17 cellular contexts compared by ENCODE assay signal in genomic region chr19:890831-891230, GRCh38. TPM values are rescaled to one million over a fixed set of nuclear protein-coding genes. Genes with fewer than 3 reads are reported as not detected.
DNase-seq lines count a peak whose midpoint lies in the region; ATAC-seq and TF ChIP-seq lines count a peak whose summit lies in the region.
"Had no signal": no experiment of that assay in that cellular context is flagged by ENCODE, and none has a peak within 500 bp of the region (broad histone marks: within the 10 kb centered on the region; RNA-seq: fewer than 3 reads in every experiment).

No MANE protein-coding gene starts in this region.

- H3K4me2 ChIP-seq in mammary epithelial cell (ENCODE audit: insufficient read depth, low read depth, low read length), result no peak overlapping the region

- 98% methylated on average over 8 of the region's 18 CpGs for WGBS in mammary epithelial cell (ENCODE audit: low coverage, missing lambda C conversion rate)

- H3K9me3 ChIP-seq in mammary epithelial cell (replicated peaks; ENCODE audit: insufficient read depth, low read length), result no peaks in the 10 kb centered on the region
- H3K9me3 ChIP-seq: breast epithelium, neutrophil had no signal

- no peaks in the 10 kb centered on the region for H3K27me3 Mint-ChIP-seq in MCF 10A (ENCODE audit: insufficient read depth, unreplicated experiment)
- H3K27me3 Mint-ChIP-seq in activated CD8-positive, alpha-beta T cell treated with anti-CD3 and anti-CD28 coated beads for 36 hours, result no peaks in the 10 kb centered on the region
- peaks cover 11% of the 10 kb centered on the region for H3K27me3 Mint-ChIP-seq in glutamatergic neuron (ENCODE audit: unreplicated experiment)
- no peaks in the 10 kb centered on the region for H3K27me3 Mint-ChIP-seq in stimulated activated naive CD8-positive, alpha-beta T cell treated with anti-CD3 and anti-CD28 coated beads, Interleukin-15, amount 100 ng/mL, for 72 hours

- POLR2A ChIA-PET in MCF 10A (lab: Yijun Ruan, JAX), result interaction anchor here (0.6 to 0.8 kb wide), 2 partner anchors 17 to 291 kb away, joined by 3 read pairs; no protein-coding TSS in a partner anchor
- POLR2A ChIA-PET in activated CD8-positive, alpha-beta T cell treated with anti-CD3 and anti-CD28 coated beads for 36 hours (lab: Charles Lee), result interaction anchor here (0.6 kb wide), 1 partner anchor 369 kb away, joined by 4 read pairs; no protein-coding TSS in a partner anchor

- no peak overlapping the region for H3K9ac ChIP-seq in mammary epithelial cell (ENCODE audit: insufficient read depth, low read length)

- H2AFZ ChIP-seq in mammary epithelial cell (ENCODE audit: low read depth, low read length), result no peak overlapping the region

- no peaks in the 10 kb centered on the region for H3K27me3 ChIP-seq in mammary epithelial cell (ENCODE audit: insufficient read depth, low read length)
- H3K27me3 ChIP-seq: breast epithelium, neutrophil had no signal

- in situ Hi-C loops in mammary epithelial cell (cut with MboI; ENCODE audit: low sequenced_read_pairs in 2 of 2), result no loop called here

- H3K36me3 Mint-ChIP-seq in MCF 10A (ENCODE audit: insufficient read depth, unreplicated experiment) (peaks cover 27% of the 10 kb centered on the region), glutamatergic neuron (ENCODE audit: unreplicated experiment) (no peaks in the 10 kb centered on the region)
- H3K36me3 Mint-ChIP-seq in activated CD8-positive, alpha-beta T cell treated with anti-CD3 and anti-CD28 coated beads for 36 hours (ENCODE audit: low read depth), result no peaks in the 10 kb centered on the region

- dilution Hi-C loops in mammary epithelial cell (cut with HindIII; ENCODE audit: low sequenced_read_pairs), result no loop called here

- H3K27ac ChIP-seq in mammary epithelial cell (ENCODE audit: insufficient read depth, low read depth, low read length), result no peak overlapping the region
- H3K27ac ChIP-seq: breast epithelium, neutrophil had no signal

- CTCF ChIA-PET in MCF 10A (lab: Yijun Ruan, JAX), result no interaction called here
- CTCF ChIA-PET in mammary epithelial cell (lab: Charles Lee; ENCODE audit: low non-redundant PET), result no interaction called here
- CTCF ChIA-PET in activated CD8-positive, alpha-beta T cell treated with anti-CD3 and anti-CD28 coated beads for 36 hours (lab: Charles Lee), result no interaction called here

- no peak for ATAC-seq in activated CD8-positive, alpha-beta T cell treated with anti-CD3 and anti-CD28 coated beads for 36 hours
- ATAC-seq in stimulated activated naive CD8-positive, alpha-beta T cell treated with anti-CD3 and anti-CD28 coated beads, Interleukin-15, amount 100 ng/mL, for 72 hours, result no peak
- ATAC-seq in HG03280 (IDR thresholded peaks at IDR 0.05; ENCODE audit: unreplicated experiment), result no peak
- ATAC-seq in GM19035 (IDR thresholded peaks at IDR 0.05; ENCODE audit: unreplicated experiment), result no peak

- DNase-seq in MCF 10A (ENCODE audit: unreplicated experiment) (no peak), mammary epithelial cell (no peak), glutamatergic neuron (no peak), GM19240 (ENCODE audit: insufficient read length, low spot score) (no peak)
- DNase-seq in activated CD8-positive, alpha-beta T cell treated with anti-CD3 and anti-CD28 coated beads for 36 hours, result no peak
- DNase-seq in stimulated activated naive CD8-positive, alpha-beta T cell treated with anti-CD3 and anti-CD28 coated beads, Interleukin-15, amount 100 ng/mL, for 72 hours, result no peak
- DNase-seq: DMS 273 treated with DMSO at 0.1 percent for 48 hours; effector memory CD4-positive, alpha-beta T cell; NCI-H524 treated with DMSO at 0.1 percent for 48 hours; OCI-M1; stimulated activated CD4-positive, alpha-beta T cell treated with anti-CD3 and anti-CD28 coated beads, Interleukin-4, amount 100 ng/mL, for 4 hours had no signal

- peaks cover 17% of the 10 kb centered on the region for H3K79me2 ChIP-seq in mammary epithelial cell (ENCODE audit: insufficient read depth, low read length)

- no peak overlapping the region for H3K4me3 ChIP-seq in mammary epithelial cell (replicated peaks in 1 of 3; ENCODE audit: insufficient read depth in 1 of 3, low read depth in 2 of 3, low read length in 3 of 3)
- H3K4me3 ChIP-seq: breast epithelium had no signal

- no peaks in the 10 kb centered on the region for H3K9me3 Mint-ChIP-seq in MCF 10A (ENCODE audit: unreplicated experiment)
- H3K9me3 Mint-ChIP-seq in activated CD8-positive, alpha-beta T cell treated with anti-CD3 and anti-CD28 coated beads for 36 hours, result no peaks in the 10 kb centered on the region
- H3K9me3 Mint-ChIP-seq in glutamatergic neuron (ENCODE audit: unreplicated experiment), result peaks cover 18% of the 10 kb centered on the region
- no peaks in the 10 kb centered on the region for H3K9me3 Mint-ChIP-seq in stimulated activated naive CD8-positive, alpha-beta T cell treated with anti-CD3 and anti-CD28 coated beads, Interleukin-15, amount 100 ng/mL, for 72 hours

- intact Hi-C loops in MCF 10A (cut with micrococcal nuclease) (no loop called here), mammary epithelial cell (cut with micrococcal nuclease) (no loop called here)
- intact Hi-C loops in activated CD8-positive, alpha-beta T cell treated with anti-CD3 and anti-CD28 coated beads for 36 hours (cut with micrococcal nuclease), result no loop called here

- H3K4me1 ChIP-seq in mammary epithelial cell (ENCODE audit: insufficient read depth, low read length), result peaks cover 4% of the 10 kb centered on the region
- H3K4me1 ChIP-seq: breast epithelium had no signal

- H3K4me3 Mint-ChIP-seq in MCF 10A (ENCODE audit: unreplicated experiment), result peak overlapping the region; percentile 82
- H3K4me3 Mint-ChIP-seq in activated CD8-positive, alpha-beta T cell treated with anti-CD3 and anti-CD28 coated beads for 36 hours, result peak overlapping the region; percentile 59
- H3K4me3 Mint-ChIP-seq in glutamatergic neuron (ENCODE audit: unreplicated experiment), result peak overlapping the region; percentile 52
- peak overlapping the region; percentile 56 to 81 for H3K4me3 Mint-ChIP-seq in stimulated activated naive CD8-positive, alpha-beta T cell treated with anti-CD3 and anti-CD28 coated beads, Interleukin-15, amount 100 ng/mL, for 72 hours

- BruUV-seq in MCF 10A (replicated peaks; lab: Mats Ljungman, UMichigan) (no TSS peak), mammary epithelial cell (replicated peaks; lab: Mats Ljungman, UMichigan) (no TSS peak)

- no peak for TF ChIP-seq CTCF in MCF 10A (IDR thresholded peaks at IDR 0.05; ENCODE audit: unreplicated experiment)
- no peak for TF ChIP-seq CTCF in mammary epithelial cell (conservative IDR thresholded peaks at IDR 0.05 in 1 of 2, IDR thresholded peaks at IDR 0.05 in 1 of 2; ENCODE audit: extremely low read depth in 1 of 2, insufficient read depth in 1 of 2, low read depth in 1 of 2, low read length in 2 of 2)
- TF ChIP-seq CTCF in activated CD8-positive, alpha-beta T cell treated with anti-CD3 and anti-CD28 coated beads for 36 hours (IDR thresholded peaks at IDR 0.05), result no peak
- TF ChIP-seq CTCF in glutamatergic neuron (IDR thresholded peaks at IDR 0.05; ENCODE audit: partially characterized antibody, unreplicated experiment), result no peak

- no peak overlapping the region for H3K27ac Mint-ChIP-seq in MCF 10A (ENCODE audit: low read depth, unreplicated experiment)
- no peak overlapping the region for H3K27ac Mint-ChIP-seq in activated CD8-positive, alpha-beta T cell treated with anti-CD3 and anti-CD28 coated beads for 36 hours
- H3K27ac Mint-ChIP-seq in glutamatergic neuron (ENCODE audit: unreplicated experiment), result peak overlapping the region; percentile 43
- H3K27ac Mint-ChIP-seq in stimulated activated naive CD8-positive, alpha-beta T cell treated with anti-CD3 and anti-CD28 coated beads, Interleukin-15, amount 100 ng/mL, for 72 hours, result no peak overlapping the region

- peaks cover 2% of the 10 kb centered on the region for H3K36me3 ChIP-seq in mammary epithelial cell (ENCODE audit: insufficient read depth, low read length)
- H3K36me3 ChIP-seq: breast epithelium had no signal

- peaks cover 7% of the 10 kb centered on the region for H3K4me1 Mint-ChIP-seq in MCF 10A (ENCODE audit: insufficient read depth, unreplicated experiment)
- peaks cover 13% of the 10 kb centered on the region for H3K4me1 Mint-ChIP-seq in activated CD8-positive, alpha-beta T cell treated with anti-CD3 and anti-CD28 coated beads for 36 hours (ENCODE audit: low read depth)
- H3K4me1 Mint-ChIP-seq in glutamatergic neuron (ENCODE audit: low read depth, unreplicated experiment), result peaks cover 3% of the 10 kb centered on the region
- peaks cover 27% of the 10 kb centered on the region for H3K4me1 Mint-ChIP-seq in stimulated activated naive CD8-positive, alpha-beta T cell treated with anti-CD3 and anti-CD28 coated beads, Interleukin-15, amount 100 ng/mL, for 72 hours

- no peaks in the 10 kb centered on the region for H4K20me1 ChIP-seq in mammary epithelial cell (ENCODE audit: insufficient read depth, low read length)

RNA-seq across cellular contexts. Expression of gene MED16, which starts 2.2 kb away (rescaled TPM):
- 52.7 and 61.0 TPM in 2 replicates for total RNA-seq in MCF 10A (2022)
- 10 to 100 TPM; 22.5 to 36.1 TPM for total RNA-seq in mammary epithelial cell
- polyA plus RNA-seq in mammary epithelial cell, result 21.7 TPM
- polyA minus RNA-seq in mammary epithelial cell, result 15.7 TPM
- 10 to 100 TPM; 37.6 to 37.8 TPM for total RNA-seq in activated CD8-positive, alpha-beta T cell treated with anti-CD3 and anti-CD28 coated beads for 36 hours
- 65.0 TPM for total RNA-seq in glutamatergic neuron (ENCODE audit: unreplicated experiment)

RNA-seq across cellular contexts. Expression of gene RNU6-9, which starts 2.5 kb away (rescaled TPM):
- total RNA-seq in MCF 10A (2022) (not detected in 2 replicates), mammary epithelial cell (not detected), glutamatergic neuron (ENCODE audit: unreplicated experiment) (not detected)
- not detected for polyA plus RNA-seq in mammary epithelial cell
- not detected for polyA minus RNA-seq in mammary epithelial cell
- not detected for total RNA-seq in activated CD8-positive, alpha-beta T cell treated with anti-CD3 and anti-CD28 coated beads for 36 hours
- total RNA-seq: breast epithelium, lower leg skin, ureter had no signal

RNA-seq across cellular contexts. Expression of gene R3HDM4, which starts 22.2 kb away (rescaled TPM):
- total RNA-seq in MCF 10A (2022), result 65.7 and 73.6 TPM in 2 replicates
- total RNA-seq in mammary epithelial cell, result 10 to 100 TPM; 39.3 to 53.1 TPM
- 40.1 TPM for polyA plus RNA-seq in mammary epithelial cell
- 24.4 TPM for polyA minus RNA-seq in mammary epithelial cell
- total RNA-seq in activated CD8-positive, alpha-beta T cell treated with anti-CD3 and anti-CD28 coated beads for 36 hours, result 10 to 100 TPM; 58.4 to 61.5 TPM
- 61.9 TPM for total RNA-seq in glutamatergic neuron (ENCODE audit: unreplicated experiment)

RNA-seq across cellular contexts. Expression of gene KISS1R, which starts 26.3 kb away (rescaled TPM):
- total RNA-seq in MCF 10A (2022), result not detected in 2 replicates
- total RNA-seq in mammary epithelial cell, result not detected
- 0.05 TPM for polyA plus RNA-seq in mammary epithelial cell
- not detected for polyA minus RNA-seq in mammary epithelial cell
- 10 to 100 TPM; 14.0 to 15.5 TPM for total RNA-seq in activated CD8-positive, alpha-beta T cell treated with anti-CD3 and anti-CD28 coated beads for 36 hours
- total RNA-seq in glutamatergic neuron (ENCODE audit: unreplicated experiment), result not detected
- total RNA-seq: ureter had no signal

RNA-seq across cellular contexts. Expression of gene CFD, which starts 31.4 kb away (rescaled TPM):
- total RNA-seq in MCF 10A (2022) (0.88 and 1.1 TPM in 2 replicates), mammary epithelial cell (1 to 10 TPM in 1 of 2 donors, under 1 TPM in 1; 0.50 to 1.3 TPM), glutamatergic neuron (ENCODE audit: unreplicated experiment) (not detected)
- polyA plus RNA-seq in mammary epithelial cell, result 1.0 TPM
- not detected for polyA minus RNA-seq in mammary epithelial cell
- total RNA-seq in activated CD8-positive, alpha-beta T cell treated with anti-CD3 and anti-CD28 coated beads for 36 hours, result 1 to 10 TPM in 1 of 2 experiments, under 1 TPM in 1; 0.60 to 1.4 TPM
